ENCODE assay signal across 25 cellular contexts in genomic region chr2:209277444-209277843, GRCh38.
DNase-seq lines count a peak whose midpoint lies in the region; ATAC-seq, FAIRE-seq and TF ChIP-seq lines count a peak whose summit lies in the region.
"Had no signal": no experiment of that assay in that cellular context is flagged by ENCODE, and none has a peak within 500 bp of the region (broad histone marks: within the 10 kb centered on the region; RNA-seq: fewer than 3 reads in every experiment).

No MANE protein-coding gene starts in this region.

- CTCF ChIA-PET in H1 (lab: Charles Lee; ENCODE audit: partially characterized antibody), result interaction anchor here (0.7 kb wide), 1 partner anchor 757 kb away, joined by 3 read pairs; no protein-coding TSS in a partner anchor

- H2AK5ac ChIP-seq in H1 (ENCODE audit: low read depth, low read length), result no peak overlapping the region

- no peak overlapping the region for H3K27ac Mint-ChIP-seq in progenitor cell of endocrine pancreas
- no peak overlapping the region for H3K27ac Mint-ChIP-seq in natural killer cell treated with Interleukin-12 subunit alpha and Interleukin-12 subunit beta and Interleukin-15 and Interleukin-18, amount 100 ng/mL, for 72 hours
- H3K27ac Mint-ChIP-seq: CD14-positive monocyte; CD4-positive, alpha-beta T cell; CD8-positive, alpha-beta memory T cell; HFFc6 had no signal

- H3K14ac ChIP-seq in H1 (ENCODE audit: insufficient read length), result no peak overlapping the region

- no peak overlapping the region for H2BK15ac ChIP-seq in H1 (ENCODE audit: low read length)

- WGBS in H1 (ENCODE audit: extremely low coverage in 1 of 2, insufficient coverage in 1 of 2, insufficient read length in 1 of 2, insufficient replicate concordance in 2 of 2, low coverage in 1 of 2, low lambda C conversion rate in 2 of 2, missing lambda C conversion rate in 1 of 2), 2 experiments, result 73% methylated on average over 3 of the region's 3 CpGs; no CpG with 5 or more reads in 1 of the 2 experiments
- 71 to 82% methylated on average over 3 of the region's 3 CpGs for WGBS in upper lobe of left lung, 2 donors

- H3K27me3 ChIP-seq in H1 (replicated peaks in 1 of 4; ENCODE audit: control insufficient read depth in 3 of 4, extremely low read depth in 1 of 4, insufficient read depth in 3 of 4, low read length in 3 of 4) (no peaks in the 10 kb centered on the region), upper lobe of left lung (no peaks in the 10 kb centered on the region)
- H3K27me3 ChIP-seq: BE2C; BLaER1 treated with 17β-estradiol and CSF1 and Interleukin-3, amounts not matched to agents 10 nM and 100 nM had no signal

- H3K36me3 Mint-ChIP-seq in progenitor cell of endocrine pancreas (ENCODE audit: insufficient read depth), result no peaks in the 10 kb centered on the region
- H3K36me3 Mint-ChIP-seq in natural killer cell treated with Interleukin-12 subunit alpha and Interleukin-12 subunit beta and Interleukin-15 and Interleukin-18, amount 100 ng/mL, for 72 hours, result peaks cover 7% of the 10 kb centered on the region
- H3K36me3 Mint-ChIP-seq: CD14-positive monocyte; CD8-positive, alpha-beta memory T cell had no signal

- no peak overlapping the region for H4K91ac ChIP-seq in H1 (replicated peaks; ENCODE audit: insufficient read length, low read length)

- no peaks in the 10 kb centered on the region for H3K4me1 Mint-ChIP-seq in progenitor cell of endocrine pancreas (ENCODE audit: low read depth)
- no peaks in the 10 kb centered on the region for H3K4me1 Mint-ChIP-seq in natural killer cell treated with Interleukin-12 subunit alpha and Interleukin-12 subunit beta and Interleukin-15 and Interleukin-18, amount 100 ng/mL, for 72 hours (ENCODE audit: low read depth in 2 of 2)
- H3K4me1 Mint-ChIP-seq: CD14-positive monocyte; CD8-positive, alpha-beta memory T cell had no signal

- POLR2A ChIA-PET in H1 (lab: Charles Lee; ENCODE audit: partially characterized antibody), result interaction anchor here (0.6 kb wide), 1 partner anchor 582 kb away, joined by 3 read pairs; no protein-coding TSS in a partner anchor

- in situ Hi-C loops in ACHN (cut with HindIII; ENCODE audit: low pct_ligation_motif_present, low pct_unique_long_range_greater_than_20kb, low sequenced_read_pairs), result no loop called here

- H2AFZ ChIP-seq in H1 (ENCODE audit: low read length), result no peak overlapping the region

- H3K23ac ChIP-seq in H1 (ENCODE audit: insufficient read length), result no peak overlapping the region

- no peak overlapping the region for H4K8ac ChIP-seq in H1 (ENCODE audit: extremely low read depth, insufficient read depth, low read length)

- H2BK5ac ChIP-seq in H1 (ENCODE audit: low read depth, low read length), result no peak overlapping the region

- no peaks in the 10 kb centered on the region for H4K20me1 ChIP-seq in H1 (replicated peaks in 1 of 2; ENCODE audit: control insufficient read depth in 1 of 2, insufficient read depth in 2 of 2, low read length in 2 of 2)
- H4K20me1 ChIP-seq: BLaER1 treated with 17β-estradiol and CSF1 and Interleukin-3, amounts not matched to agents 10 nM and 100 nM had no signal

- H3K56ac ChIP-seq in H1 (replicated peaks; ENCODE audit: insufficient read length, low read depth, low read length), result no peak overlapping the region

- DNase-seq in COR-L47 (lab: John Stamatoyannopoulos, UW), result peak; percentile 23
- DNase-seq in NCI-H69 (lab: John Stamatoyannopoulos, UW), result peak; percentile 26
- no peak for DNase-seq in H1 (ENCODE audit: low read depth in 1 of 2, low spot score in 2 of 2)
- DNase-seq in iPS-NIHi11 (ENCODE audit: low spot score), result peak; percentile 17
- no peak for DNase-seq in upper lobe of left lung
- DNase-seq in progenitor cell of endocrine pancreas (ENCODE audit: low spot score, unreplicated experiment), result no peak
- DNase-seq in ACHN, result no peak
- no peak for DNase-seq in natural killer cell treated with Interleukin-12 subunit alpha and Interleukin-12 subunit beta and Interleukin-15 and Interleukin-18, amount 100 ng/mL, for 72 hours (ENCODE audit: low spot score)
- DNase-seq: AML-193; BE2C; Calu3; CD4-positive, alpha-beta T cell; CD8-positive, alpha-beta memory T cell; DMS53; DMS79 treated with DMSO at 0.1 percent for 48 hours; GF-D8; GOT3; HFFc6 had no signal

- no peaks in the 10 kb centered on the region for H3K79me1 ChIP-seq in H1 (ENCODE audit: low read depth, low read length)

- no peaks in the 10 kb centered on the region for H3K23me2 ChIP-seq in H1 (ENCODE audit: low read depth, low read length)

- no peak overlapping the region for H3K9ac ChIP-seq in H1 (replicated peaks in 1 of 4; ENCODE audit: extremely low read depth in 1 of 4, low read depth in 3 of 4, low read length in 3 of 4)
- H3K9ac ChIP-seq: BLaER1 treated with 17β-estradiol and CSF1 and Interleukin-3, amounts not matched to agents 10 nM and 100 nM had no signal

- H3K4me3 ChIP-seq in H1 (ENCODE audit: extremely low read depth in 1 of 4, insufficient read depth in 2 of 4, low read depth in 3 of 4, low read length in 4 of 4) (no peak overlapping the region), upper lobe of left lung (no peak overlapping the region)
- H3K4me3 ChIP-seq: BLaER1 treated with 17β-estradiol and CSF1 and Interleukin-3, amounts not matched to agents 10 nM and 100 nM; HAP-1 had no signal

- H3K4ac ChIP-seq in H1 (replicated peaks; ENCODE audit: insufficient read length, low read depth, low read length), result no peak overlapping the region

- H4K5ac ChIP-seq in H1 (ENCODE audit: insufficient read length, low read depth, low read length), result no peak overlapping the region

- TF ChIP-seq RAD21 in H1 (IDR thresholded peaks at IDR 0.05 in 1 of 2, conservative IDR thresholded peaks at IDR 0.05 in 1 of 2; ENCODE audit: low read depth in 2 of 2, low read length in 2 of 2), result no peak

- H3K79me2 ChIP-seq in H1 (ENCODE audit: control insufficient read depth in 1 of 2, insufficient read depth in 2 of 2, low read length in 2 of 2), result no peaks in the 10 kb centered on the region

- H2BK12ac ChIP-seq in H1 (ENCODE audit: low read depth, low read length), result no peak overlapping the region

- FAIRE-seq in H1 (lab: Jason Lieb, UNC), result peak; percentile 57
- FAIRE-seq: A204.1, GM12891, GM18507 had no signal

- H2BK20ac ChIP-seq in H1 (ENCODE audit: low read length), result no peak overlapping the region

- no peak overlapping the region for H3K4me2 ChIP-seq in H1 (ENCODE audit: insufficient read depth in 1 of 2, low read depth in 2 of 2, low read length in 2 of 2)
- H3K4me2 ChIP-seq: BLaER1 treated with 17β-estradiol and CSF1 and Interleukin-3, amounts not matched to agents 10 nM and 100 nM had no signal

- H3K9me3 ChIP-seq in H1 (ENCODE audit: insufficient read depth in 2 of 2, low read depth in 1 of 2, low read length in 1 of 2), result no peaks in the 10 kb centered on the region
- no peaks in the 10 kb centered on the region for H3K9me3 ChIP-seq in upper lobe of left lung
- H3K9me3 ChIP-seq: BE2C; BLaER1 treated with 17β-estradiol and CSF1 and Interleukin-3, amounts not matched to agents 10 nM and 100 nM; HAP-1 had no signal

- ATAC-seq in upper lobe of left lung (ENCODE audit: low FRiP score in 2 of 2), result no peak
- ATAC-seq in natural killer cell treated with Interleukin-12 subunit alpha and Interleukin-12 subunit beta and Interleukin-15 and Interleukin-18, amount 100 ng/mL, for 72 hours, result no peak

- TF ChIP-seq CTCF in H1 (IDR thresholded peaks at IDR 0.05; ENCODE audit: control extremely low read depth in 1 of 3, insufficient read depth in 1 of 3, low read depth in 1 of 3, low read length in 3 of 3) (no peak), upper lobe of left lung (IDR thresholded peaks at IDR 0.05) (no peak), progenitor cell of endocrine pancreas (IDR thresholded peaks at IDR 0.05; ENCODE audit: unreplicated experiment) (no peak)

- H3K4me1 ChIP-seq in H1 (replicated peaks in 1 of 4; ENCODE audit: control insufficient read depth in 3 of 4, insufficient read depth in 4 of 4, low read length in 3 of 4), result no peaks in the 10 kb centered on the region
- no peaks in the 10 kb centered on the region for H3K4me1 ChIP-seq in upper lobe of left lung
- H3K4me1 ChIP-seq: BE2C; BLaER1 treated with 17β-estradiol and CSF1 and Interleukin-3, amounts not matched to agents 10 nM and 100 nM; HAP-1 had no signal

- no peaks in the 10 kb centered on the region for H3K27me3 Mint-ChIP-seq in progenitor cell of endocrine pancreas
- no peaks in the 10 kb centered on the region for H3K27me3 Mint-ChIP-seq in natural killer cell treated with Interleukin-12 subunit alpha and Interleukin-12 subunit beta and Interleukin-15 and Interleukin-18, amount 100 ng/mL, for 72 hours
- H3K27me3 Mint-ChIP-seq: CD4-positive, alpha-beta T cell had no signal

- TF ChIP-seq POLR2A in H1 (IDR thresholded peaks at IDR 0.05; ENCODE audit: control extremely low read depth in 1 of 2, low read depth in 2 of 2, low read length in 2 of 2) (no peak), upper lobe of left lung (IDR thresholded peaks at IDR 0.05) (no peak)

- peaks cover 5% of the 10 kb centered on the region for H3K9me3 Mint-ChIP-seq in progenitor cell of endocrine pancreas (ENCODE audit: low read depth)
- H3K9me3 Mint-ChIP-seq in natural killer cell treated with Interleukin-12 subunit alpha and Interleukin-12 subunit beta and Interleukin-15 and Interleukin-18, amount 100 ng/mL, for 72 hours, result peaks cover 6% of the 10 kb centered on the region

- TF ChIP-seq EP300 in H1 (IDR thresholded peaks at IDR 0.05; ENCODE audit: borderline replicate concordance in 1 of 2, low read depth in 2 of 2, low read length in 2 of 2) (no peak), upper lobe of left lung (IDR thresholded peaks at IDR 0.05) (no peak)

- no peak overlapping the region for H2BK120ac ChIP-seq in H1 (replicated peaks; ENCODE audit: low read depth, low read length)

- H3K4me3 Mint-ChIP-seq in progenitor cell of endocrine pancreas (ENCODE audit: low read depth), result no peak overlapping the region
- no peak overlapping the region for H3K4me3 Mint-ChIP-seq in natural killer cell treated with Interleukin-12 subunit alpha and Interleukin-12 subunit beta and Interleukin-15 and Interleukin-18, amount 100 ng/mL, for 72 hours
- H3K4me3 Mint-ChIP-seq: CD14-positive monocyte; CD4-positive, alpha-beta T cell; CD8-positive, alpha-beta memory T cell; HFFc6 had no signal

- no peak overlapping the region for H3K18ac ChIP-seq in H1 (ENCODE audit: extremely low read depth, low read length)

- H3K36me3 ChIP-seq in H1 (ENCODE audit: control insufficient read depth in 2 of 4, insufficient read depth in 4 of 4, low read length in 3 of 4) (no peaks in the 10 kb centered on the region), upper lobe of left lung (no peaks in the 10 kb centered on the region)
- H3K36me3 ChIP-seq: BE2C; BLaER1 treated with 17β-estradiol and CSF1 and Interleukin-3, amounts not matched to agents 10 nM and 100 nM; HAP-1 had no signal

- H3K27ac ChIP-seq in H1 (ENCODE audit: low read depth, low read length), result no peak overlapping the region
- no peak overlapping the region for H3K27ac ChIP-seq in upper lobe of left lung
- H3K27ac ChIP-seq: 22Rv1; BLaER1 treated with 17β-estradiol and CSF1 and Interleukin-3, amounts not matched to agents 10 nM and 100 nM had no signal

TF ChIP-seq in H1, 55 proteins besides CTCF, POLR2A, EP300 and RAD21 (continues in another document):
- TF ChIP-seq BCL11A (IDR thresholded peaks at IDR 0.05; ENCODE audit: low read depth in 2 of 2, low read length in 2 of 2) (no peak), CHD2 (IDR thresholded peaks at IDR 0.05; ENCODE audit: low read length) (no peak), EGR1 (IDR thresholded peaks at IDR 0.05; ENCODE audit: borderline replicate concordance, low read depth, low read length) (no peak)

Comparison
In these comparisons a context has a peak if more than half of its experiments do, and no peak if none do; other contexts are left out.
1. DNase-seq: peak in COR-L47 (single experiment), NCI-H69 (single experiment) and iPS-NIHi11 (single experiment); none in H1 (0 of 2), upper lobe of left lung (0 of 2), progenitor cell of endocrine pancreas (single experiment), ACHN (single experiment) and natural killer cell treated with Interleukin-12 subunit alpha and Interleukin-12 subunit beta and Interleukin-15 and Interleukin-18, amount 100 ng/mL, for 72 hours (single experiment).